Comparison of ENCODE assay signal across 16 cellular contexts in the genomic region with DNA sequence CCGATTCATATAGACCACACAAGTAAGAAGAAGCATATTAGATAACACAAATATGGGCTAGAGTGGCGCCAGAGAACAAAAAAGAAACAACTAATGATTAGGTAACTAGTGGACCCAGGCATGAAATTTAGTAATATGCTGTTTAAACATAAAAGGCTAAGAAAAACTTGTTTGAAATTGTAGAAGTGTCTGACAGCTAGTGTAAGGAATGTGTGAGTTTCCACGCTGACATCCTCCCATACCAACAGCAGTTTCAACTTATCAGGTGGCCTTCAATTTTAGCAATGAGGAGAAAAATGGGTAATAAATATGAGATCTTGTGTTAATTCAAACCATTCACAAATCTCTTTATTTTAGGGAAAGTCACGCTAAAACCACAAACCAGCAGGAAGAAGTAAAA.
"Had no signal": no experiment of that assay in that cellular context is flagged by ENCODE, and none has a peak within 500 bp of the region (broad histone marks: within the 10 kb centered on the region; RNA-seq: fewer than 3 reads in every experiment).

No MANE protein-coding gene starts in this region.

- H3K79me2 ChIP-seq: hepatocyte had no signal

- H3K4me2 ChIP-seq: hepatocyte had no signal

- H3K27ac ChIP-seq: cardiac muscle cell, hepatocyte, upper lobe of right lung had no signal

- H3K36me3 ChIP-seq: cardiac muscle cell, upper lobe of right lung had no signal

- DNase-seq: activated CD4-positive, alpha-beta T cell treated with anti-CD3 and anti-CD28 coated beads, Interleukin-2, amount 50 U/mL, for 4 hours; activated effector memory CD4-positive, alpha-beta T cell treated with Interleukin-2 at 50 U/mL for 16 hours; activated T-cell treated with anti-CD3 and anti-CD28 coated beads, Interleukin-2, amount 50 U/mL, for 24 hours; anterior cingulate cortex; kidney glomerular epithelial cell; natural killer cell; occipital lobe; stimulated activated CD4-positive, alpha-beta T cell treated with anti-CD3 and anti-CD28 coated beads, Interleukin-2, amount 100 ng/mL, for 48 hours; stimulated activated naive CD4-positive, alpha-beta T cell treated with Interleukin-2 at 50 U/mL for 16 hours; T-helper 2 cell; upper lobe of right lung had no signal

- H2AFZ ChIP-seq: hepatocyte had no signal

- FAIRE-seq: colon, TTC549 had no signal

- H3K9me3 ChIP-seq: upper lobe of right lung had no signal

- H3K4me3 ChIP-seq: cardiac muscle cell, hepatocyte, upper lobe of right lung had no signal

- ATAC-seq: natural killer cell, sciatic nerve, upper lobe of right lung had no signal

- H3K27me3 ChIP-seq: cardiac muscle cell, hepatocyte, upper lobe of right lung had no signal
